In genomic region chr10:103671126-103671525, GRCh38 we compare ENCODE assay signal across 19 cellular contexts.
"Had no signal": no experiment of that assay in that cellular context is flagged by ENCODE, and none has a peak within 500 bp of the region (broad histone marks: within the 10 kb centered on the region; RNA-seq: fewer than 3 reads in every experiment).

No MANE protein-coding gene starts in this region.

- H3K9me3 ChIP-seq: esophagus squamous epithelium, left ventricle myocardium inferior, lower lobe of right lung, prostate gland, stomach, thoracic aorta, transverse colon had no signal

- ATAC-seq: effector memory CD8-positive, alpha-beta T cell; left cardiac atrium; natural killer cell; stimulated activated naive B cell treated with anti-CD40 and anti-IgM and Interleukin-4, amounts not matched to agents 10 μg/mL and 1 μg/mL and 100 μg/mL, for 72 hours had no signal

- DNase-seq: effector memory CD8-positive, alpha-beta T cell; esophagus squamous epithelium; foreskin fibroblast; immature natural killer cell; kidney; left cardiac atrium; left ventricle myocardium inferior; lower lobe of right lung; natural killer cell; occipital lobe; stimulated activated CD4-positive, alpha-beta T cell treated with anti-CD3 and anti-CD28 coated beads, Interleukin-2, amount 100 ng/mL, for 24 hours; stimulated activated CD4-positive, alpha-beta T cell treated with anti-CD3 and anti-CD28 coated beads, Interleukin-4, amount 100 ng/mL, for 4 hours; stimulated activated naive B cell treated with anti-CD40 and anti-IgM and Interleukin-4, amounts not matched to agents 10 μg/mL and 1 μg/mL and 100 μg/mL, for 72 hours; stomach; substantia nigra; transverse colon had no signal

- H3K36me3 ChIP-seq: left ventricle myocardium inferior, lower lobe of right lung, prostate gland, stomach, thoracic aorta, transverse colon had no signal

- H3K4me3 ChIP-seq: esophagus squamous epithelium, left ventricle myocardium inferior, lower lobe of right lung, prostate gland, stomach, thoracic aorta, transverse colon had no signal

- H3K27me3 ChIP-seq: esophagus squamous epithelium, stomach, transverse colon had no signal

- H3K27ac ChIP-seq: left ventricle myocardium inferior, lower lobe of right lung, parathyroid adenoma, prostate gland, thoracic aorta had no signal
